ENCODE assay signal across 36 cellular contexts in the genomic region with DNA sequence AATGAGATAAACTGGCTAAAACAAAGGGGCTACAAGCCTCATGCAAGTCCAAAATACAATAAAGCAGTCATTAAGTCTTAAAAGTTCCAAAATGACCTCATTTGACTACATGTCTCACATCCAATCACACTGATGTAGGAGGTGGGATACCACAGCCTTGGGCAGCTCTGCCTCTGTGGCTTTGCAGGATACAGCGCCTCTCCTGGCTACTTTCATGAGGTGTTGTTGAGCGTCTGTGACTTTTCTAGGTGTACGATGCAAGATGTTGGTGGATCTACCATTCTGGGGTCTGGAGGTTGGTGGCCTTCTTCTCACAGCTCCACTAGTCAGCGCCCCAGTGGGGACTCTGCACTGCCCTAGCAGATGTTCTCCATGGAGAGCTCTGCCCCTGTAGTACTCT.
"Had no signal": no experiment of that assay in that cellular context is flagged by ENCODE, and none has a peak within 500 bp of the region (broad histone marks: within the 10 kb centered on the region; RNA-seq: fewer than 3 reads in every experiment).

No MANE protein-coding gene starts in this region.

- H3K36me3 ChIP-seq: ascending aorta, cardiac muscle cell had no signal

- DNase-seq: activated CD4-positive, alpha-beta memory T cell treated with anti-CD3 and anti-CD28 coated beads, Interleukin-2, amount 10 ng/mL, durations not matched to agents 7 days and 5 days; activated CD4-positive, alpha-beta T cell treated with anti-CD3 and anti-CD28 coated beads for 1 hour; activated CD4-positive, alpha-beta T cell treated with anti-CD3 and anti-CD28 coated beads for 36 hours; activated CD4-positive, alpha-beta T cell treated with anti-CD3 and anti-CD28 coated beads for 48 hours; activated CD4-positive, alpha-beta T cell treated with anti-CD3 and anti-CD28 coated beads, Interleukin-2, amount 10 ng/mL, durations not matched to agents 7 days and 5 days; activated CD4-positive, alpha-beta T cell treated with anti-CD3 and anti-CD28 coated beads, Interleukin-2, amount 50 U/mL, for 48 hours; activated CD4-positive, CD25-positive, alpha-beta regulatory T cell; activated CD8-positive, alpha-beta memory T cell treated with anti-CD3 and anti-CD28 coated beads for 24 hours; activated CD8-positive, alpha-beta memory T cell treated with anti-CD3 and anti-CD28 coated beads, Interleukin-2, amount 10 ng/mL, durations not matched to agents 7 days and 5 days; activated CD8-positive, alpha-beta memory T cell treated with anti-CD3 and anti-CD28 coated beads, Interleukin-2, amount 50 U/mL, for 48 hours; activated CD8-positive, alpha-beta T cell treated with anti-CD3 and anti-CD28 coated beads, Interleukin-2, amount 10 ng/mL, durations not matched to agents 7 days and 5 days; activated effector memory CD4-positive, alpha-beta T cell treated with Interleukin-2 at 50 U/mL for 16 hours; activated gamma-delta T cell; activated naive CD4-positive, alpha-beta T cell treated with anti-CD3 and anti-CD28 coated beads, Interleukin-2, amount 10 ng/mL, durations not matched to agents 7 days and 5 days; activated naive CD4-positive, alpha-beta T cell treated with Interleukin-2 at 50 U/mL for 16 hours; activated naive CD8-positive, alpha-beta T cell treated with anti-CD3 and anti-CD28 coated beads, Interleukin-2, amount 10 ng/mL, durations not matched to agents 7 days and 5 days; activated naive CD8-positive, alpha-beta T cell treated with anti-CD3 and anti-CD28 coated beads, Interleukin-2, amount 50 U/mL, for 24 hours; activated T-cell treated with anti-CD3 and anti-CD28 coated beads, Interleukin-2, amount 50 U/mL, for 24 hours; activated T-cell treated with anti-CD3 and anti-CD28 coated beads, Interleukin-2, amount 50 U/mL, for 48 hours; amygdala; anterior cingulate cortex; caudate nucleus; cerebellar nuclear complex; T-helper 2 cell; T-helper 9 cell had no signal

- H3K4me1 ChIP-seq: ascending aorta had no signal

- H3K27ac ChIP-seq: ascending aorta, cardiac muscle cell, VCaP had no signal

- H3K4me3 ChIP-seq: ascending aorta, cardiac muscle cell had no signal

- H3K4me3 Mint-ChIP-seq: activated CD4-positive, alpha-beta memory T cell treated with anti-CD3 and anti-CD28 coated beads, Interleukin-2, amount 10 ng/mL, durations not matched to agents 7 days and 5 days; activated CD4-positive, alpha-beta T cell treated with anti-CD3 and anti-CD28 coated beads for 36 hours; activated CD4-positive, alpha-beta T cell treated with anti-CD3 and anti-CD28 coated beads, Interleukin-2, amount 10 ng/mL, durations not matched to agents 7 days and 5 days; activated CD8-positive, alpha-beta memory T cell treated with anti-CD3 and anti-CD28 coated beads, Interleukin-2, amount 10 ng/mL, durations not matched to agents 7 days and 5 days; activated CD8-positive, alpha-beta T cell treated with anti-CD3 and anti-CD28 coated beads, Interleukin-2, amount 10 ng/mL, durations not matched to agents 7 days and 5 days; activated naive CD4-positive, alpha-beta T cell treated with anti-CD3 and anti-CD28 coated beads, Interleukin-2, amount 10 ng/mL, durations not matched to agents 7 days and 5 days; activated naive CD4-positive, alpha-beta T cell treated with anti-CD3 and anti-CD28 coated beads, Interleukin-2, amount 50 U/mL, for 24 hours; activated naive CD8-positive, alpha-beta T cell; activated naive CD8-positive, alpha-beta T cell treated with anti-CD3 and anti-CD28 coated beads, Interleukin-2, amount 10 ng/mL, durations not matched to agents 7 days and 5 days; activated naive CD8-positive, alpha-beta T cell treated with anti-CD3 and anti-CD28 coated beads, Interleukin-2, amount 50 U/mL, for 24 hours; activated T-cell treated with anti-CD3 and anti-CD28 coated beads, Interleukin-2, amount 50 U/mL, for 24 hours; brain; central memory CD8-positive, alpha-beta T cell; T-helper 1 cell treated with Interleukin-12 subunit alpha and Interleukin-12 subunit beta and Interleukin-4 antibody, amounts not matched to agents 30 μg/mL and 1 μg/mL, for 36 hours; T-helper 2 cell treated with Interferon-gamma antibody and Interleukin-4, amounts not matched to agents 5 μg/mL and 100 μg/mL, for 36 hours had no signal

- H3K27ac Mint-ChIP-seq: activated CD4-positive, alpha-beta memory T cell treated with anti-CD3 and anti-CD28 coated beads, Interleukin-2, amount 10 ng/mL, durations not matched to agents 7 days and 5 days; activated CD4-positive, alpha-beta T cell treated with anti-CD3 and anti-CD28 coated beads for 36 hours; activated CD4-positive, alpha-beta T cell treated with anti-CD3 and anti-CD28 coated beads, Interleukin-2, amount 10 ng/mL, durations not matched to agents 7 days and 5 days; activated CD8-positive, alpha-beta memory T cell treated with anti-CD3 and anti-CD28 coated beads, Interleukin-2, amount 10 ng/mL, durations not matched to agents 7 days and 5 days; activated CD8-positive, alpha-beta T cell treated with anti-CD3 and anti-CD28 coated beads, Interleukin-2, amount 10 ng/mL, durations not matched to agents 7 days and 5 days; activated naive CD4-positive, alpha-beta T cell treated with anti-CD3 and anti-CD28 coated beads, Interleukin-2, amount 10 ng/mL, durations not matched to agents 7 days and 5 days; activated naive CD4-positive, alpha-beta T cell treated with anti-CD3 and anti-CD28 coated beads, Interleukin-2, amount 50 U/mL, for 24 hours; activated naive CD8-positive, alpha-beta T cell; activated naive CD8-positive, alpha-beta T cell treated with anti-CD3 and anti-CD28 coated beads, Interleukin-2, amount 10 ng/mL, durations not matched to agents 7 days and 5 days; activated naive CD8-positive, alpha-beta T cell treated with anti-CD3 and anti-CD28 coated beads, Interleukin-2, amount 50 U/mL, for 24 hours; activated T-cell treated with anti-CD3 and anti-CD28 coated beads, Interleukin-2, amount 50 U/mL, for 24 hours; activated T-helper 2 cell treated with anti-CD3 and anti-CD28 coated beads, Interferon-gamma antibody, Interleukin-2, Interleukin-4, amounts not matched to agents 10 μg/mL and 5 μg/mL and 100 μg/mL, durations not matched to agents 14 hours and 24 hours and 36 hours; brain; T-helper 1 cell treated with Interleukin-12 subunit alpha and Interleukin-12 subunit beta and Interleukin-4 antibody, amounts not matched to agents 30 μg/mL and 1 μg/mL, for 36 hours; T-helper 2 cell treated with Interferon-gamma antibody and Interleukin-4, amounts not matched to agents 5 μg/mL and 100 μg/mL, for 36 hours had no signal

- H3K27me3 ChIP-seq: ascending aorta, cardiac muscle cell had no signal

- H3K36me3 Mint-ChIP-seq: activated CD8-positive, alpha-beta memory T cell treated with anti-CD3 and anti-CD28 coated beads, Interleukin-2, amount 10 ng/mL, durations not matched to agents 7 days and 5 days; activated naive CD4-positive, alpha-beta T cell treated with anti-CD3 and anti-CD28 coated beads, Interleukin-2, amount 10 ng/mL, durations not matched to agents 7 days and 5 days; activated naive CD4-positive, alpha-beta T cell treated with anti-CD3 and anti-CD28 coated beads, Interleukin-2, amount 50 U/mL, for 24 hours; activated naive CD8-positive, alpha-beta T cell; activated naive CD8-positive, alpha-beta T cell treated with anti-CD3 and anti-CD28 coated beads, Interleukin-2, amount 10 ng/mL, durations not matched to agents 7 days and 5 days; brain had no signal

- H3K27me3 Mint-ChIP-seq: activated CD4-positive, alpha-beta memory T cell treated with anti-CD3 and anti-CD28 coated beads, Interleukin-2, amount 10 ng/mL, durations not matched to agents 7 days and 5 days; activated CD4-positive, alpha-beta T cell treated with anti-CD3 and anti-CD28 coated beads for 36 hours; activated CD4-positive, alpha-beta T cell treated with anti-CD3 and anti-CD28 coated beads, Interleukin-2, amount 10 ng/mL, durations not matched to agents 7 days and 5 days; activated CD8-positive, alpha-beta memory T cell treated with anti-CD3 and anti-CD28 coated beads, Interleukin-2, amount 10 ng/mL, durations not matched to agents 7 days and 5 days; activated naive CD4-positive, alpha-beta T cell treated with anti-CD3 and anti-CD28 coated beads, Interleukin-2, amount 10 ng/mL, durations not matched to agents 7 days and 5 days; activated naive CD4-positive, alpha-beta T cell treated with anti-CD3 and anti-CD28 coated beads, Interleukin-2, amount 50 U/mL, for 24 hours; activated naive CD8-positive, alpha-beta T cell; activated naive CD8-positive, alpha-beta T cell treated with anti-CD3 and anti-CD28 coated beads, Interleukin-2, amount 10 ng/mL, durations not matched to agents 7 days and 5 days; activated naive CD8-positive, alpha-beta T cell treated with anti-CD3 and anti-CD28 coated beads, Interleukin-2, amount 50 U/mL, for 24 hours; activated T-cell treated with anti-CD3 and anti-CD28 coated beads, Interleukin-2, amount 50 U/mL, for 24 hours; central memory CD8-positive, alpha-beta T cell had no signal

- ATAC-seq: activated CD4-positive, alpha-beta T cell treated with anti-CD3 and anti-CD28 coated beads for 36 hours; activated CD4-positive, CD25-positive, alpha-beta regulatory T cell treated with anti-CD3 and anti-CD28 coated beads, Interleukin-2, amount 50 U/mL, for 24 hours; activated CD8-positive, alpha-beta memory T cell treated with anti-CD3 and anti-CD28 coated beads, Interleukin-2, amount 10 ng/mL, durations not matched to agents 7 days and 5 days; activated CD8-positive, alpha-beta T cell treated with anti-CD3 and anti-CD28 coated beads, Interleukin-2, amount 10 ng/mL, durations not matched to agents 7 days and 5 days; activated naive CD8-positive, alpha-beta T cell treated with anti-CD3 and anti-CD28 coated beads, Interleukin-2, amount 50 U/mL, for 24 hours had no signal

- H3K4me1 Mint-ChIP-seq: activated CD4-positive, alpha-beta memory T cell treated with anti-CD3 and anti-CD28 coated beads, Interleukin-2, amount 10 ng/mL, durations not matched to agents 7 days and 5 days; activated CD4-positive, alpha-beta T cell treated with anti-CD3 and anti-CD28 coated beads for 36 hours; activated CD4-positive, alpha-beta T cell treated with anti-CD3 and anti-CD28 coated beads, Interleukin-2, amount 10 ng/mL, durations not matched to agents 7 days and 5 days; activated CD8-positive, alpha-beta memory T cell treated with anti-CD3 and anti-CD28 coated beads, Interleukin-2, amount 10 ng/mL, durations not matched to agents 7 days and 5 days; activated naive CD4-positive, alpha-beta T cell treated with anti-CD3 and anti-CD28 coated beads, Interleukin-2, amount 10 ng/mL, durations not matched to agents 7 days and 5 days; activated naive CD4-positive, alpha-beta T cell treated with anti-CD3 and anti-CD28 coated beads, Interleukin-2, amount 50 U/mL, for 24 hours; activated naive CD8-positive, alpha-beta T cell treated with anti-CD3 and anti-CD28 coated beads, Interleukin-2, amount 10 ng/mL, durations not matched to agents 7 days and 5 days; activated naive CD8-positive, alpha-beta T cell treated with anti-CD3 and anti-CD28 coated beads, Interleukin-2, amount 50 U/mL, for 24 hours; brain; central memory CD8-positive, alpha-beta T cell had no signal

- H3K9me3 ChIP-seq: ascending aorta had no signal
